Comparison of ENCODE assay signal across 1 cellular context in genomic region chr14:93953263-93953662, GRCh38.
A peak's percentile ranks its signal among the peaks of the same experiment; 100 is the strongest.
TF ChIP-seq lines count a peak whose summit lies in the region.

No MANE protein-coding gene starts in this region.

TF ChIP-seq in HepG2, 621 proteins besides CTCF, POLR2A, EP300 and RAD21 (continued from another document):
- TF ChIP-seq RCOR2 (CRISPR knock-in tag; IDR thresholded peaks at IDR 0.05) (0 out of 2 replicates have a peak, but pooled peaks have one; percentile 14), SRF (IDR thresholded peaks at IDR 0.05; ENCODE audit: low read depth, low read length) (no peak), ZNF33B (CRISPR knock-in tag; IDR thresholded peaks at IDR 0.05) (no peak), ZNF816 (CRISPR knock-in tag; IDR thresholded peaks at IDR 0.05; ENCODE audit: borderline replicate concordance) (no peak), ZMYM2 (CRISPR knock-in tag; IDR thresholded peaks at IDR 0.05) (no peak), KDM3A (CRISPR knock-in tag; IDR thresholded peaks at IDR 0.05; ENCODE audit: low read depth) (no peak), MLLT10 (CRISPR knock-in tag; IDR thresholded peaks at IDR 0.05) (no peak), PPARG (CRISPR knock-in tag; conservative IDR thresholded peaks at IDR 0.05) (0 out of 2 replicates have a peak, but pooled peaks have one; percentile 36), ZNF788 (CRISPR knock-in tag; IDR thresholded peaks at IDR 0.05; ENCODE audit: borderline replicate concordance) (no peak), GABPB1 (CRISPR knock-in tag; IDR thresholded peaks at IDR 0.05) (no peak), MIXL1 (CRISPR knock-in tag; IDR thresholded peaks at IDR 0.05) (no peak), ZNF75D (CRISPR knock-in tag; IDR thresholded peaks at IDR 0.05; ENCODE audit: borderline replicate concordance) (no peak), ADNP (CRISPR knock-in tag; IDR thresholded peaks at IDR 0.05) (no peak), ZBTB7B (CRISPR knock-in tag; IDR thresholded peaks at IDR 0.05) (peak; percentile 51; the same call in 1 of the 2 replicates), SMC3 (IDR thresholded peaks at IDR 0.05; ENCODE audit: low read length) (peak; percentile 60), FOSL2 (CRISPR knock-in tag; IDR thresholded peaks at IDR 0.05) (peak; percentile 25; the same call in 1 of the 2 replicates), ZBTB49 (CRISPR knock-in tag; IDR thresholded peaks at IDR 0.05; ENCODE audit: borderline replicate concordance) (no peak), NONO (IDR thresholded peaks at IDR 0.05) (no peak), NONO (CRISPR knock-in tag; conservative IDR thresholded peaks at IDR 0.05) (0 out of 2 replicates have a peak, but pooled peaks have one; percentile 27), ZFP91 (CRISPR knock-in tag; IDR thresholded peaks at IDR 0.05; ENCODE audit: borderline replicate concordance) (peak; percentile 38; the same call in 1 of the 2 replicates), HNRNPK (IDR thresholded peaks at IDR 0.05; ENCODE audit: low read depth, low read length, poor library complexity, severe bottlenecking) (no peak), MEIS2 (CRISPR knock-in tag; IDR thresholded peaks at IDR 0.05) (no peak), HBP1 (CRISPR knock-in tag; IDR thresholded peaks at IDR 0.05; ENCODE audit: low read depth) (no peak), YEATS4 (CRISPR knock-in tag; IDR thresholded peaks at IDR 0.05; ENCODE audit: borderline replicate concordance) (0 out of 2 replicates have a peak, but pooled peaks have one; percentile 44), KDM5B (CRISPR knock-in tag; IDR thresholded peaks at IDR 0.05; ENCODE audit: borderline replicate concordance) (peak; percentile 39; the same call in 1 of the 2 replicates), ZNF576 (CRISPR knock-in tag; IDR thresholded peaks at IDR 0.05) (no peak), GFI1 (CRISPR knock-in tag; IDR thresholded peaks at IDR 0.05; ENCODE audit: borderline replicate concordance) (0 out of 2 replicates have a peak, but pooled peaks have one; percentile 38), ZMYM3 (CRISPR knock-in tag; IDR thresholded peaks at IDR 0.05) (no peak)
- TF ChIP-seq, protein P1, sequence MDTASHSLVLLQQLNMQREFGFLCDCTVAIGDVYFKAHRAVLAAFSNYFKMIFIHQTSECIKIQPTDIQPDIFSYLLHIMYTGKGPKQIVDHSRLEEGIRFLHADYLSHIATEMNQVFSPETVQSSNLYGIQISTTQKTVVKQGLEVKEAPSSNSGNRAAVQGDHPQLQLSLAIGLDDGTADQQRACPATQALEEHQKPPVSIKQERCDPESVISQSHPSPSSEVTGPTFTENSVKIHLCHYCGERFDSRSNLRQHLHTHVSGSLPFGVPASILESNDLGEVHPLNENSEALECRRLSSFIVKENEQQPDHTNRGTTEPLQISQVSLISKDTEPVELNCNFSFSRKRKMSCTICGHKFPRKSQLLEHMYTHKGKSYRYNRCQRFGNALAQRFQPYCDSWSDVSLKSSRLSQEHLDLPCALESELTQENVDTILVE (CRISPR knock-in tag; IDR thresholded peaks at IDR 0.05), result no peak
- TF ChIP-seq, protein P2, sequence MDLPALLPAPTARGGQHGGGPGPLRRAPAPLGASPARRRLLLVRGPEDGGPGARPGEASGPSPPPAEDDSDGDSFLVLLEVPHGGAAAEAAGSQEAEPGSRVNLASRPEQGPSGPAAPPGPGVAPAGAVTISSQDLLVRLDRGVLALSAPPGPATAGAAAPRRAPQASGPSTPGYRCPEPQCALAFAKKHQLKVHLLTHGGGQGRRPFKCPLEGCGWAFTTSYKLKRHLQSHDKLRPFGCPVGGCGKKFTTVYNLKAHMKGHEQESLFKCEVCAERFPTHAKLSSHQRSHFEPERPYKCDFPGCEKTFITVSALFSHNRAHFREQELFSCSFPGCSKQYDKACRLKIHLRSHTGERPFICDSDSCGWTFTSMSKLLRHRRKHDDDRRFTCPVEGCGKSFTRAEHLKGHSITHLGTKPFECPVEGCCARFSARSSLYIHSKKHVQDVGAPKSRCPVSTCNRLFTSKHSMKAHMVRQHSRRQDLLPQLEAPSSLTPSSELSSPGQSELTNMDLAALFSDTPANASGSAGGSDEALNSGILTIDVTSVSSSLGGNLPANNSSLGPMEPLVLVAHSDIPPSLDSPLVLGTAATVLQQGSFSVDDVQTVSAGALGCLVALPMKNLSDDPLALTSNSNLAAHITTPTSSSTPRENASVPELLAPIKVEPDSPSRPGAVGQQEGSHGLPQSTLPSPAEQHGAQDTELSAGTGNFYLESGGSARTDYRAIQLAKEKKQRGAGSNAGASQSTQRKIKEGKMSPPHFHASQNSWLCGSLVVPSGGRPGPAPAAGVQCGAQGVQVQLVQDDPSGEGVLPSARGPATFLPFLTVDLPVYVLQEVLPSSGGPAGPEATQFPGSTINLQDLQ (CRISPR knock-in tag; IDR thresholded peaks at IDR 0.05), result no peak
- TF ChIP-seq, protein P3, sequence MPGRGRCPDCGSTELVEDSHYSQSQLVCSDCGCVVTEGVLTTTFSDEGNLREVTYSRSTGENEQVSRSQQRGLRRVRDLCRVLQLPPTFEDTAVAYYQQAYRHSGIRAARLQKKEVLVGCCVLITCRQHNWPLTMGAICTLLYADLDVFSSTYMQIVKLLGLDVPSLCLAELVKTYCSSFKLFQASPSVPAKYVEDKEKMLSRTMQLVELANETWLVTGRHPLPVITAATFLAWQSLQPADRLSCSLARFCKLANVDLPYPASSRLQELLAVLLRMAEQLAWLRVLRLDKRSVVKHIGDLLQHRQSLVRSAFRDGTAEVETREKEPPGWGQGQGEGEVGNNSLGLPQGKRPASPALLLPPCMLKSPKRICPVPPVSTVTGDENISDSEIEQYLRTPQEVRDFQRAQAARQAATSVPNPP (CRISPR knock-in tag; IDR thresholded peaks at IDR 0.05), result no peak
- TF ChIP-seq, protein P4, sequence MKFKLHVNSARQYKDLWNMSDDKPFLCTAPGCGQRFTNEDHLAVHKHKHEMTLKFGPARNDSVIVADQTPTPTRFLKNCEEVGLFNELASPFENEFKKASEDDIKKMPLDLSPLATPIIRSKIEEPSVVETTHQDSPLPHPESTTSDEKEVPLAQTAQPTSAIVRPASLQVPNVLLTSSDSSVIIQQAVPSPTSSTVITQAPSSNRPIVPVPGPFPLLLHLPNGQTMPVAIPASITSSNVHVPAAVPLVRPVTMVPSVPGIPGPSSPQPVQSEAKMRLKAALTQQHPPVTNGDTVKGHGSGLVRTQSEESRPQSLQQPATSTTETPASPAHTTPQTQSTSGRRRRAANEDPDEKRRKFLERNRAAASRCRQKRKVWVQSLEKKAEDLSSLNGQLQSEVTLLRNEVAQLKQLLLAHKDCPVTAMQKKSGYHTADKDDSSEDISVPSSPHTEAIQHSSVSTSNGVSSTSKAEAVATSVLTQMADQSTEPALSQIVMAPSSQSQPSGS (CRISPR knock-in tag; IDR thresholded peaks at IDR 0.05), result no peak
- TF ChIP-seq, protein P5, sequence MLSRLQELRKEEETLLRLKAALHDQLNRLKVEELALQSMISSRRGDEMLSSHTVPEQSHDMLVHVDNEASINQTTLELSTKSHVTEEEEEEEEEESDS (CRISPR knock-in tag; IDR thresholded peaks at IDR 0.05; ENCODE audit: borderline replicate concordance), result no peak
